In the genomic region with DNA sequence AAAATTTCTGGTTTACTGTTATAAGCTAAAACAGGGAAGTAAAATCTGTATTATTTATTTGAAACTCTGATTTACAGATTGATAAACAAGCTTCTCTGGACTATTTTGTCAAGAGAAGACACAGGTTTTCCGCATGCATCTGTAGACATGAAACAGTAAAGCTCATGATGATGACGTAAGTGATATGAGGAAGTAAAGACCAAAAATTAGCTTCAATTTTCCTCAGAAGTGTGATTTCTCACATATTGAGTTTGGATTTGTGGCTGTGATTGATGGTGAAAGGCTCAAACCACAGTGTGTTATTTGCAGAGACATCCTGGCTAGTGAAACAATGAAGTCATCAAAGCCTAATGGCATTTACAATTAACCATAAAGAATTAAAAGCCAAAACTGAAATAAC, we compare ENCODE assay signal across 21 cellular contexts. TPM values are rescaled to one million over a fixed set of nuclear protein-coding genes. Genes with fewer than 3 reads are reported as not detected.
"Had no signal": no experiment of that assay in that cellular context is flagged by ENCODE, and none has a peak within 500 bp of the region (broad histone marks: within the 10 kb centered on the region; RNA-seq: fewer than 3 reads in every experiment).

No MANE protein-coding gene starts in this region.

- DNase-seq: Karpas-422, KG1, MG63, NCI-H1092 treated with DMSO at 0.1 percent for 48 hours, NCI-H1436, NCI-H187, NCI-H2081 treated with DMSO at 0.1 percent for 48 hours, NCI-H2171, NCI-H226, NCI-H446, NCI-H510A, NCI-H524 treated with DMSO at 0.1 percent for 48 hours, NCI-H69, NCI-H774, Right ventricle myocardium superior, RPMI8226, SIG-M5, T-helper 1 cell, T-helper 17 cell had no signal

- H3K4me1 ChIP-seq: SJSA1 had no signal

- H3K4me1 Mint-ChIP-seq: T-helper 17 cell had no signal

- H3K9me3 ChIP-seq: MG63, SJSA1 had no signal

- ATAC-seq: T-helper 17 cell had no signal

- H3K27me3 ChIP-seq: SJSA1 had no signal

- H3K27ac Mint-ChIP-seq: T-helper 17 cell had no signal

- H3K27ac ChIP-seq: SJSA1, SK-N-MC had no signal

- H3K36me3 ChIP-seq: MG63, SJSA1 had no signal

- H3K4me3 ChIP-seq: MG63, SJSA1, SK-N-MC had no signal

- H3K4me3 Mint-ChIP-seq: T-helper 17 cell had no signal

RNA-seq across cellular contexts. Expression of gene LONRF2, which starts 12.6 kb away (rescaled TPM):
- total RNA-seq: SJSA1 had no signal
